8 cellular contexts compared by ENCODE assay signal in the genomic region with DNA sequence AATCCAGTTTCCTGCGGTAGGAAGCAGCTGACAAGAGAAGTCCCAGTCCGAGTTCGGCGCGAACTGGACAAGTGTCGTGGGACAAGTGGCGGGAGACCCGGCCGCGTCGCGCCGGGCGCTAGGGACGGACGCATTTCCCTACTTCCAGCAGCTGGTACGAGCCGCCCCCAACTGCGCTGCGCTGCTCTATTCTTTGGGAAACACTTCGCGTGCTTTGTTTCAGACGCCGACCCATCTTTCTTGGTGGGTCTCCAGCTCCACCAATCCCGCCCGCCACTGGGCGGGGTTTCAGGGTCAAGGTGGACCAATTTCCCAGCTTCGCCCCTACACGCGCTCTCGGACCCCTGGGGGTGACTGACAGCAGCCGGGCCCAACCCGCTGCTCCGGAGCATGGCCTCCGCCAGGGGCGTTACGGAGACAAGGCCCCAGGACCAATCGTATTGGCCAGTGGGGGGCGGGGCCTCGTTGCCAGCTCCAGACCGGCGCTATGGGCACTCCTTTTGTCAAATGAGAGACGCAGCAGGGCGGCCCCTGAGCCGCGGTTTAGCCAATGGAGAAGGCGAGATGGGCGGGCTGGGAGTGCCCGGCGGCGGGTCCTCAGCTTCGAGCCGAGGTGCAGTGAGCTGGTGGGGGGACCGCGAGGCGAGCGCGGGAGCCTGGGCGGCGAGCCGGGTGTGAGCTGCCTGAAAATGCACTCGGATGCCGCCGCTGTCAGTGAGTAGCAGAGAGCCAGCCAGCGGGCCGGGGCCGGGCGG. TPM values are rescaled to one million over a fixed set of nuclear protein-coding genes. Genes with fewer than 3 reads are reported as not detected.
DNase-seq lines count a peak whose midpoint lies in the region; ATAC-seq, FAIRE-seq and TF ChIP-seq lines count a peak whose summit lies in the region.

A gene (plus strand): TSS at position 600 of the 755 bp plus-strand sequence. CDS start 90 bp downstream, at position 690.

- peak within 1 kb of the TSS; percentile 62 to 93 for H3K4me3 ChIP-seq in CD4-positive, alpha-beta memory T cell (ENCODE audit: low read length in 2 of 2)
- peak within 1 kb of the TSS; percentile 83 to 88 (median 85) for H3K4me3 ChIP-seq in HepG2 (replicated peaks in 1 of 3; ENCODE audit: insufficient read depth in 1 of 3, low read depth in 2 of 3, low read length in 3 of 3)

- 0 out of 2 replicates have a peak, but pooled peaks have one; percentile 28 for TF ChIP-seq RAD21 in HepG2 (CRISPR knock-in tag; IDR thresholded peaks at IDR 0.05)

- H3K9me3 Mint-ChIP-seq in CD4-positive, alpha-beta memory T cell: no peaks in the 10 kb centered on the region
- H3K9me3 Mint-ChIP-seq in activated CD4-positive, alpha-beta memory T cell treated with anti-CD3 and anti-CD28 coated beads for 36 hours: no peaks in the 10 kb centered on the region

- no TSS peak for BruUV-seq in HepG2 (replicated peaks; lab: Mats Ljungman, UMichigan)

- POLR2A ChIA-PET in CD4-positive, alpha-beta memory T cell (lab: Charles Lee; ENCODE audit: partially characterized antibody): interaction anchor here (0.9 to 2.6 kb wide), 7 partner anchors 10 to 880 kb away, joined by 3 to 21 read pairs (median 7); a partner anchor contains a TSS
- POLR2A ChIA-PET in activated CD4-positive, alpha-beta memory T cell treated with anti-CD3 and anti-CD28 coated beads for 36 hours (lab: Charles Lee): interaction anchor here (0.6 to 1.2 kb wide), 4 partner anchors 9 to 1252 kb away, joined by 3 to 5 read pairs (median 3); a partner anchor contains a TSS
- POLR2A ChIA-PET in HepG2 (lab: Yijun Ruan, JAX): interaction anchor here (0.7 to 1.6 kb wide), 8 partner anchors 10 to 871 kb away, joined by 3 to 15 read pairs (median 6); a partner anchor contains a TSS

- H3K4me1 ChIP-seq in CD4-positive, alpha-beta memory T cell (ENCODE audit: insufficient read depth, low read length): peaks cover 12% of the 10 kb centered on the region
- H3K4me1 ChIP-seq in HepG2 (ENCODE audit: insufficient read depth, low read length): peaks cover 28% of the 10 kb centered on the region

- peak; percentile 82 for FAIRE-seq in HepG2 (lab: Jason Lieb, UNC)

- H3K36me3 Mint-ChIP-seq in CD4-positive, alpha-beta memory T cell: peaks cover 0 to 10% of the 10 kb centered on the region in 2 donors
- H3K36me3 Mint-ChIP-seq in activated CD4-positive, alpha-beta memory T cell treated with anti-CD3 and anti-CD28 coated beads for 36 hours: peaks cover 3% of the 10 kb centered on the region

- ATAC-seq in GM19438 (IDR thresholded peaks at IDR 0.05; ENCODE audit: low read depth, unreplicated experiment): peak; percentile 90
- peak; percentile 91 for ATAC-seq in HG03575 (IDR thresholded peaks at IDR 0.05; ENCODE audit: extremely low read depth, insufficient number of reproducible peaks, low FRiP score, unreplicated experiment)
- ATAC-seq in HepG2: peak; percentile 91

- peak; percentile 52 for TF ChIP-seq CTCF in HepG2 (CRISPR knock-in tag; IDR thresholded peaks at IDR 0.05)

- peak within 1 kb of the TSS; percentile 95 to 99 (median 98) for H3K4me3 Mint-ChIP-seq in CD4-positive, alpha-beta memory T cell
- H3K4me3 Mint-ChIP-seq in activated CD4-positive, alpha-beta memory T cell treated with anti-CD3 and anti-CD28 coated beads for 36 hours: peak within 1 kb of the TSS; percentile 89

- H3K9ac ChIP-seq in HepG2 (ENCODE audit: insufficient read depth, low read depth, low read length): peak within 1 kb of the TSS; percentile 85

- in situ Hi-C loops in HepG2 (cut with HindIII; ENCODE audit: extremely low pct_ligation_motif_present, low pct_unique_long_range_greater_than_20kb): loop anchor here (5.0 kb wide), 1 partner anchor 40 kb away; no protein-coding TSS in a partner anchor

- no peaks in the 10 kb centered on the region for H3K36me3 ChIP-seq in CD4-positive, alpha-beta memory T cell (ENCODE audit: insufficient read depth, low read length)
- H3K36me3 ChIP-seq in HepG2 (replicated peaks in 1 of 2; ENCODE audit: control insufficient read depth in 1 of 2, insufficient read depth in 2 of 2, low read length in 2 of 2): no peaks in the 10 kb centered on the region

- H3K27me3 ChIP-seq in CD4-positive, alpha-beta memory T cell (ENCODE audit: insufficient read depth, low read length): no peaks in the 10 kb centered on the region
- H3K27me3 ChIP-seq in HepG2 (ENCODE audit: control insufficient read depth in 1 of 2, insufficient read depth in 2 of 2, low read length in 2 of 2): no peaks in the 10 kb centered on the region; a peak in 1 of 5 replicates

- 0% methylated on average over 1 of the region's 68 CpGs for WGBS in HepG2 (ENCODE audit: low lambda C conversion rate)

- peaks cover 11 to 25% (median 19%) of the 10 kb centered on the region in 4 donors for H3K4me1 Mint-ChIP-seq in CD4-positive, alpha-beta memory T cell
- H3K4me1 Mint-ChIP-seq in activated CD4-positive, alpha-beta memory T cell treated with anti-CD3 and anti-CD28 coated beads for 36 hours (ENCODE audit: low read depth): peaks cover 18% of the 10 kb centered on the region

- no peaks in the 10 kb centered on the region for H3K9me3 ChIP-seq in CD4-positive, alpha-beta memory T cell (ENCODE audit: control insufficient read depth in 1 of 2, low read length in 2 of 2)
- H3K9me3 ChIP-seq in HepG2 (ENCODE audit: low read length): no peaks in the 10 kb centered on the region

- peak within 1 kb of the TSS; percentile 98 for H3K4me2 ChIP-seq in HepG2 (ENCODE audit: low read depth, low read length)

- peak in 1 of 2 experiments; percentile 71; a peak in 3 of 4 replicates for TF ChIP-seq POLR2A in HepG2 (IDR thresholded peaks at IDR 0.05; ENCODE audit: insufficient read depth in 1 of 2, low read depth in 2 of 2, low read length in 2 of 2)

- DNase-seq in CD4-positive, alpha-beta memory T cell: peak; percentile 97
- peak; percentile 91 for DNase-seq in NCI-H82 treated with DMSO at 0.1 percent for 48 hours (lab: John Stamatoyannopoulos, UW; ENCODE audit: unreplicated experiment)
- DNase-seq in activated CD4-positive, alpha-beta memory T cell treated with anti-CD3 and anti-CD28 coated beads for 36 hours: peak; percentile 99
- DNase-seq in dermis microvascular lymphatic vessel endothelial cell (ENCODE audit: low read depth in 2 of 2): peak; percentile 97 to 100
- DNase-seq in HepG2 (ENCODE audit: low spot score): peak; percentile 98
- peak; percentile 99 for DNase-seq in stimulated activated CD4-positive, alpha-beta T cell treated with anti-CD3 and anti-CD28 coated beads, Interleukin-4, amount 100 ng/mL, for 1 hour

- H3K27ac Mint-ChIP-seq in CD4-positive, alpha-beta memory T cell: peak within 1 kb of the TSS; percentile 94 to 97 (median 95)
- H3K27ac Mint-ChIP-seq in activated CD4-positive, alpha-beta memory T cell treated with anti-CD3 and anti-CD28 coated beads for 36 hours: peak within 1 kb of the TSS; percentile 89

- H3K27me3 Mint-ChIP-seq in CD4-positive, alpha-beta memory T cell: no peaks in the 10 kb centered on the region
- H3K27me3 Mint-ChIP-seq in activated CD4-positive, alpha-beta memory T cell treated with anti-CD3 and anti-CD28 coated beads for 36 hours: no peaks in the 10 kb centered on the region

- peak within 1 kb of the TSS; percentile 93 for H2AFZ ChIP-seq in HepG2 (ENCODE audit: low read length)

- H3K79me2 ChIP-seq in HepG2 (ENCODE audit: insufficient read depth, low read length): peaks cover 30% of the 10 kb centered on the region

- CTCF ChIA-PET in CD4-positive, alpha-beta memory T cell (lab: Charles Lee; ENCODE audit: partially characterized antibody): interaction anchor here (0.6 to 4.2 kb wide), 6 partner anchors 8 to 1472 kb away, joined by 3 to 27 read pairs (median 5); a partner anchor contains a TSS
- CTCF ChIA-PET in activated CD4-positive, alpha-beta memory T cell treated with anti-CD3 and anti-CD28 coated beads for 36 hours (lab: Charles Lee): interaction anchor here (0.7 to 1.1 kb wide), 4 partner anchors 9 to 352 kb away, joined by 3 to 5 read pairs (median 4); a partner anchor contains a TSS
- CTCF ChIA-PET in HepG2 (lab: Yijun Ruan, JAX; ENCODE audit: low intra/inter-chr PET ratio, low total read pairs): no interaction called here

- peak within 1 kb of the TSS; percentile 66 for H3K27ac ChIP-seq in CD4-positive, alpha-beta memory T cell (ENCODE audit: low read depth, low read length)
- peak within 1 kb of the TSS; percentile 85 for H3K27ac ChIP-seq in HepG2 (ENCODE audit: extremely low read length, insufficient read depth, low read length)

- TF ChIP-seq EP300 in HepG2 (IDR thresholded peaks at IDR 0.05; ENCODE audit: low read depth in 2 of 2, low read length in 2 of 2) (no peak), HepG2 (CRISPR knock-in tag; IDR thresholded peaks at IDR 0.05; ENCODE audit: borderline replicate concordance) (no peak)

- intact Hi-C loops in CD4-positive, alpha-beta memory T cell (cut with micrococcal nuclease): loop anchor here (1.0 to 5.0 kb wide), 4 partner anchors 55 to 1534 kb away; a partner anchor contains a TSS
- intact Hi-C loops in activated CD4-positive, alpha-beta memory T cell treated with anti-CD3 and anti-CD28 coated beads for 36 hours (cut with micrococcal nuclease): loop anchor here (1.0 to 10.0 kb wide), 5 partner anchors 196 to 1532 kb away; a partner anchor contains a TSS
- intact Hi-C loops in HepG2 (cut with micrococcal nuclease; ENCODE audit: unreplicated experiment): loop anchor here (1.0 kb wide), 1 partner anchor 38 kb away; no protein-coding TSS in a partner anchor

- H4K20me1 ChIP-seq in HepG2 (ENCODE audit: insufficient read depth, low read length): no peaks in the 10 kb centered on the region

RNA-seq across cellular contexts. Expression of the gene that starts here (rescaled TPM):
- total RNA-seq in CD4-positive, alpha-beta memory T cell: 10 to 100 TPM; 54.0 to 58.9 TPM
- 10 to 100 TPM; 13.5 to 22.3 TPM for polyA plus RNA-seq in CD4-positive, alpha-beta memory T cell
- 10 to 100 TPM; 23.5 to 25.1 TPM for total RNA-seq in activated CD4-positive, alpha-beta memory T cell treated with anti-CD3 and anti-CD28 coated beads for 36 hours
- 21.4 and 31.2 TPM in 2 replicates for total RNA-seq in dermis microvascular lymphatic vessel endothelial cell
- total RNA-seq in HepG2 (2016; rRNA removed; fragmentation: Illumina TruSeq; extraction: Trizol): 27.9 and 30.4 TPM in 2 replicates
- 110 and 115 TPM in 2 replicates for total RNA-seq in HepG2 (2016; cell fraction: cytosol; rRNA removed; fragmentation: Illumina TruSeq; extraction: Trizol; ENCODE audit: low read depth)
- total RNA-seq in HepG2 (2016; cell fraction: insoluble cytoplasmic fraction; rRNA removed; fragmentation: Illumina TruSeq; extraction: Trizol): 30.0 and 37.0 TPM in 2 replicates
- total RNA-seq in HepG2 (2016; cell fraction: membrane; rRNA removed; fragmentation: Illumina TruSeq; extraction: Trizol): 25.1 and 25.2 TPM in 2 replicates
- 46.0 and 48.0 TPM in 2 replicates for total RNA-seq in HepG2 (2016; cell fraction: nucleus; rRNA removed; fragmentation: Illumina TruSeq; extraction: Trizol)
- 42.0 and 44.4 TPM in 2 replicates for polyA plus RNA-seq in HepG2 (2011; rRNA removed)
- polyA plus RNA-seq in HepG2 (2011; cell fraction: cytosol; rRNA removed): 15.7 and 17.4 TPM in 2 replicates
- 121 and 123 TPM in 2 replicates for polyA plus RNA-seq in HepG2 (2011; cell fraction: nucleus; rRNA removed)
- polyA plus RNA-seq in HepG2 (2012): 23.0 and 28.3 TPM in 2 replicates
- polyA plus RNA-seq in HepG2 (2016; cell fraction: cytosol; fragmentation: Illumina TruSeq; extraction: Trizol; ENCODE audit: low read depth): 1.8 and 2.0 TPM in 2 replicates
- polyA plus RNA-seq in HepG2 (2016; cell fraction: insoluble cytoplasmic fraction; fragmentation: Illumina TruSeq; extraction: Trizol; ENCODE audit: low read depth): 23.2 and 25.2 TPM in 2 replicates
- 4.7 and 5.3 TPM in 2 replicates for polyA plus RNA-seq in HepG2 (2016; cell fraction: membrane; fragmentation: Illumina TruSeq; extraction: Trizol; ENCODE audit: low read depth)
- 66.6 and 68.6 TPM in 2 replicates for polyA plus RNA-seq in HepG2 (2016; cell fraction: nucleus; fragmentation: Illumina TruSeq; extraction: Trizol; ENCODE audit: insufficient read depth, low read depth)
- polyA minus RNA-seq in HepG2 (2011; rRNA and poly(A)+ RNA removed; ENCODE audit: low replicate concordance): 62.2 and 76.8 TPM in 2 replicates
- 23.4 and 26.8 TPM in 2 replicates for polyA minus RNA-seq in HepG2 (2011; cell fraction: cytosol; rRNA and poly(A)+ RNA removed)
- 136 and 138 TPM in 2 replicates for polyA minus RNA-seq in HepG2 (2011; cell fraction: nucleus; rRNA and poly(A)+ RNA removed)

Comparison
In these comparisons a context has a peak if more than half of its experiments do, and no peak if none do; other contexts are left out.
1. Peak in every context shown above with its lines: DNase-seq, ATAC-seq, H3K4me3 ChIP-seq and H3K27ac ChIP-seq.